ENCODE assay signal across 1 cellular context in genomic region chr1:42681771-42682483, GRCh38.
TF ChIP-seq lines count a peak whose summit lies in the region.

Gene YBX1, plus strand, starts transcription at chr1:42682418. Its CDS starts 148 bp downstream, at chr1:42682566.

TF ChIP-seq in WTC11, 78 proteins besides CTCF, POLR2A, EP300 and RAD21 (continued from another document):
- TF ChIP-seq E2F5 (CRISPR knock-in tag; IDR thresholded peaks at IDR 0.05) (peak; percentile 67; the same call in 1 of the 2 replicates), NFYB (CRISPR knock-in tag; conservative IDR thresholded peaks at IDR 0.05; ENCODE audit: low read depth) (peak; percentile 89), NR2C2 (CRISPR knock-in tag; IDR thresholded peaks at IDR 0.05) (no peak), GTF2I (CRISPR knock-in tag; conservative IDR thresholded peaks at IDR 0.05) (no peak), ETV6 (CRISPR knock-in tag; IDR thresholded peaks at IDR 0.05) (peak; percentile 27; the same call in 1 of the 2 replicates), PRRX2 (CRISPR knock-in tag; IDR thresholded peaks at IDR 0.05) (no peak), ATF1 (CRISPR knock-in tag; IDR thresholded peaks at IDR 0.05) (0 out of 2 replicates have a peak, but pooled peaks have one; percentile 28), ZNF671 (CRISPR knock-in tag; IDR thresholded peaks at IDR 0.05) (no peak), MXD4 (CRISPR knock-in tag; IDR thresholded peaks at IDR 0.05; ENCODE audit: borderline replicate concordance) (no peak), CREM (CRISPR knock-in tag; IDR thresholded peaks at IDR 0.05) (0 out of 2 replicates have a peak, but pooled peaks have one; percentile 30), ZNF121 (CRISPR knock-in tag; IDR thresholded peaks at IDR 0.05) (no peak), OVOL2 (CRISPR knock-in tag; IDR thresholded peaks at IDR 0.05; ENCODE audit: borderline replicate concordance) (no peak), SP1 (CRISPR knock-in tag; conservative IDR thresholded peaks at IDR 0.05) (peak; percentile 43; the same call in 1 of the 2 replicates), ZNF281 (CRISPR knock-in tag; IDR thresholded peaks at IDR 0.05) (no peak), MLX (CRISPR knock-in tag; IDR thresholded peaks at IDR 0.05) (no peak), NR1H2 (CRISPR knock-in tag; IDR thresholded peaks at IDR 0.05) (no peak), MAX (CRISPR knock-in tag; IDR thresholded peaks at IDR 0.05) (peak; percentile 88), PREB (CRISPR knock-in tag; IDR thresholded peaks at IDR 0.05; ENCODE audit: borderline replicate concordance) (no peak), IRF1 (CRISPR knock-in tag; IDR thresholded peaks at IDR 0.05) (no peak), KAT7 (CRISPR knock-in tag; IDR thresholded peaks at IDR 0.05; ENCODE audit: borderline replicate concordance) (0 out of 2 replicates have a peak, but pooled peaks have one; percentile 13), E2F1 (CRISPR knock-in tag; IDR thresholded peaks at IDR 0.05) (no peak), USF1 (CRISPR knock-in tag; IDR thresholded peaks at IDR 0.05) (peak; percentile 98), MYBL2 (CRISPR knock-in tag; IDR thresholded peaks at IDR 0.05) (peak; percentile 88), ZNF396 (CRISPR knock-in tag; IDR thresholded peaks at IDR 0.05; ENCODE audit: borderline replicate concordance) (no peak), FOXP1 (CRISPR knock-in tag; IDR thresholded peaks at IDR 0.05; ENCODE audit: borderline replicate concordance) (peak; percentile 71; the same call in 1 of the 2 replicates), SOX15 (CRISPR knock-in tag; IDR thresholded peaks at IDR 0.05) (no peak), IRF2 (CRISPR knock-in tag; IDR thresholded peaks at IDR 0.05; ENCODE audit: borderline replicate concordance, low read depth) (no peak), SMAD3 (CRISPR knock-in tag; IDR thresholded peaks at IDR 0.05; ENCODE audit: borderline replicate concordance) (no peak), TCF7 (CRISPR knock-in tag; IDR thresholded peaks at IDR 0.05; ENCODE audit: low read depth) (no peak), RORB (CRISPR knock-in tag; IDR thresholded peaks at IDR 0.05) (no peak), ERG (CRISPR knock-in tag; IDR thresholded peaks at IDR 0.05) (0 out of 2 replicates have a peak, but pooled peaks have one; percentile 8)
TF ChIP-seq in WTC11: peak in this region for 19.
